Comparison of ENCODE assay signal across 8 cellular contexts in the genomic region with DNA sequence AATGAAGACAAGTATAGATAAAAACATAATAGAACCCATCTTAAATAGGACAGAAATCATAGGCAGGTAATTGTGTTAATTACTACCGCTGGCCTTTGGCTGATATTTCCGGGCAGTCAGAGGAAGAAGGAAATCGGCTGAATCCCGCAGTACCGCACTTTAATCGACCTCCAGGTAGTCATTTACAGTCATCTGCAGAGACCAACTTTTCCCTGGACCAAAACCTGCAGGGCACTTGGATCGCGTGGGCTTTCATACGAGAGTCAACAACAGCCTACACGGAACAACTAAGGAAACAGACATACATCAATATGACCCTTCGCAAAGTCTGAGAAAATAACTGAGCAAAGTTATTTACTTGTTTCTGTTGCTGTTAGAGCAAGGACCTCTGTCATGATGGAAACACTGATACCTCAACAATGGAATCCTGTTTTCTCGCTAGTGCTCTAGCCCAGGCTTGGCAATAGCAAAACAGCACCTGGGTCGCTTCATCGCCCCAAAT. TPM values are rescaled to one million over a fixed set of nuclear protein-coding genes. Genes with fewer than 3 reads are reported as not detected.
DNase-seq lines count a peak whose midpoint lies in the region; ATAC-seq and TF ChIP-seq lines count a peak whose summit lies in the region.

No MANE protein-coding gene starts in this region.

- H3K4me3 ChIP-seq in GM12864 (ENCODE audit: low read depth, low read length) (peak overlapping the region; percentile 79), ascending aorta (peak overlapping the region; percentile 87 to 98), kidney epithelial cell (ENCODE audit: low read depth, low read length) (peak overlapping the region; percentile 84)

- ATAC-seq in GM21390 (IDR thresholded peaks at IDR 0.05; ENCODE audit: unreplicated experiment) = no peak
- no peak for ATAC-seq in HG03571 (IDR thresholded peaks at IDR 0.05; ENCODE audit: unreplicated experiment)

- H3K27ac ChIP-seq in KOPT-K1 (ENCODE audit: low read depth, low read length, poor library complexity, severe bottlenecking) (peak overlapping the region; percentile 60), ascending aorta (peak overlapping the region; percentile 97 to 99)

- H3K27me3 ChIP-seq in ascending aorta (no peaks in the 10 kb centered on the region), kidney epithelial cell (ENCODE audit: control insufficient read depth, insufficient read depth, low read length) (no peaks in the 10 kb centered on the region)

- intact Hi-C loops in ascending aorta (cut with DNase I) = loop anchor here (10.0 kb wide), 1 partner anchor 1488 kb away; a partner anchor contains a TSS

- TF ChIP-seq CTCF in GM12864 (IDR thresholded peaks at IDR 0.05; ENCODE audit: low read depth, low read length, missing control alignments) = no peak
- no peak for TF ChIP-seq CTCF in ascending aorta (IDR thresholded peaks at IDR 0.05)
- no peak for TF ChIP-seq CTCF in kidney epithelial cell (IDR thresholded peaks at IDR 0.05; ENCODE audit: insufficient read depth, low read length, poor library complexity, severe bottlenecking)

- H3K4me1 ChIP-seq in ascending aorta = peaks cover 0 to 17% of the 10 kb centered on the region in 2 donors

- H3K36me3 ChIP-seq in KOPT-K1 (ENCODE audit: insufficient read depth, low read length) (peaks cover 22% of the 10 kb centered on the region), ascending aorta (peaks cover 4 to 12% of the 10 kb centered on the region in 2 donors), kidney epithelial cell (ENCODE audit: control insufficient read depth, insufficient read depth, low read length) (no peaks in the 10 kb centered on the region)

- DNase-seq in GM12864 (ENCODE audit: low read depth) = no peak
- DNase-seq in ascending aorta (ENCODE audit: low spot score in 2 of 2) = no peak
- DNase-seq in kidney epithelial cell (ENCODE audit: low read depth) = no peak
- DNase-seq in superior temporal gyrus (ENCODE audit: extremely low spot score) = peak; percentile 88
- DNase-seq in NK-92 (lab: John Stamatoyannopoulos, UW; ENCODE audit: unreplicated experiment) = no peak

- H3K9me3 ChIP-seq in KOPT-K1 (ENCODE audit: insufficient read depth, low read length, poor library complexity, severe bottlenecking) (no peaks in the 10 kb centered on the region), ascending aorta (no peaks in the 10 kb centered on the region)

RNA-seq across cellular contexts. Expression of a gene that starts 0.7 kb away (rescaled TPM):
- not detected for total RNA-seq in ascending aorta
- total RNA-seq in kidney epithelial cell = 1.6 and 3.6 TPM in 2 replicates

RNA-seq across cellular contexts. Expression of a gene that starts 1.0 kb away (rescaled TPM):
- 17.6 TPM for total RNA-seq in ascending aorta
- 57.7 and 62.9 TPM in 2 replicates for total RNA-seq in kidney epithelial cell

RNA-seq across cellular contexts. Expression of a gene that starts 54.4 kb away (rescaled TPM):
- 13.6 TPM for total RNA-seq in ascending aorta
- 22.9 and 33.8 TPM in 2 replicates for total RNA-seq in kidney epithelial cell
